Comparison of ENCODE assay signal across 8 cellular contexts in genomic region chr20:31573555-31574295, GRCh38. TPM values are rescaled to one million over a fixed set of nuclear protein-coding genes. Genes with fewer than 3 reads are reported as not detected.
DNase-seq lines count a peak whose midpoint lies in the region; ATAC-seq lines count a peak whose summit lies in the region.

No MANE protein-coding gene starts in this region.

- H3K4me3 ChIP-seq in H7 (ENCODE audit: insufficient read depth, low read depth, low read length) = peak overlapping the region; percentile 51

- peaks cover 0 to 3% (median 0%) of the 10 kb centered on the region in 3 donors for H3K27me3 Mint-ChIP-seq in naive B cell

- peaks cover 14 to 24% (median 23%) of the 10 kb centered on the region in 3 donors for H3K4me1 Mint-ChIP-seq in naive B cell

- peak overlapping the region; percentile 76 for H3K27ac ChIP-seq in caudate nucleus (ENCODE audit: low read depth, low read length)

- peaks cover 7% of the 10 kb centered on the region for H3K36me3 ChIP-seq in H7 (replicated peaks; ENCODE audit: control insufficient read depth, insufficient read depth, low read length)

- ATAC-seq in naive B cell (ENCODE audit: low read depth in 2 of 2) (peak; percentile 1), GM21619 (IDR thresholded peaks at IDR 0.05; ENCODE audit: unreplicated experiment) (no peak)

- H3K27ac Mint-ChIP-seq in naive B cell = peak overlapping the region; percentile 55 to 95 (median 82)

- H3K4me3 Mint-ChIP-seq in naive B cell = peak overlapping the region; percentile 86 to 95 (median 91)

- no peaks in the 10 kb centered on the region for H3K36me3 Mint-ChIP-seq in naive B cell

- no peaks in the 10 kb centered on the region for H3K9me3 Mint-ChIP-seq in naive B cell

- DNase-seq in DMS153 (lab: John Stamatoyannopoulos, UW) (peak; percentile 97), H7 (no peak), NCI-H2227 (lab: John Stamatoyannopoulos, UW; ENCODE audit: unreplicated experiment) (peak; percentile 45), caudate nucleus (lab: John Stamatoyannopoulos, UW) (no peak), naive B cell (no peak), NOMO-1 (lab: John Stamatoyannopoulos, UW; ENCODE audit: unreplicated experiment in 2 of 2) (no peak), activated gamma-delta T cell treated with Interleukin-2 at 50 U/mL for 16 hours (no peak)

- H3K27me3 ChIP-seq in H7 (ENCODE audit: control insufficient read depth, insufficient read depth, low read length) = no peaks in the 10 kb centered on the region

RNA-seq across cellular contexts. Expression of gene ID1, which starts 31.4 kb away (rescaled TPM):
- total RNA-seq in H7 (2014; rRNA removed; shearing (Covaris generic)) = 424 and 491 TPM in 2 replicates
- 1 to 10 TPM in 2 of 6 donors, under 1 TPM in 2, not detected in 2; 0.86 to 2.0 (median 1.1) TPM for polyA plus RNA-seq in naive B cell (ENCODE audit: low read depth in 6 of 6)

RNA-seq across cellular contexts. Expression of gene HM13, which starts 59.5 kb away (rescaled TPM):
- 63.9 and 65.0 TPM in 2 replicates for total RNA-seq in H7 (2014; rRNA removed; shearing (Covaris generic))
- polyA plus RNA-seq in naive B cell (ENCODE audit: low read depth in 6 of 6) = 100 to 1,000 TPM in 2 of 6 donors, 10 to 100 TPM in 4; 71.9 to 118 (median 88.0) TPM

Comparison
In these comparisons a context has a peak if more than half of its experiments do, and no peak if none do; other contexts are left out.
1. DNase-seq: peak in DMS153 (single experiment) and NCI-H2227 (single experiment); none in H7 (single experiment), caudate nucleus (0 of 61), naive B cell (single experiment), NOMO-1 (0 of 2) and activated gamma-delta T cell treated with Interleukin-2 at 50 U/mL for 16 hours (single experiment).